1 cellular context compared by ENCODE assay signal in the genomic region with DNA sequence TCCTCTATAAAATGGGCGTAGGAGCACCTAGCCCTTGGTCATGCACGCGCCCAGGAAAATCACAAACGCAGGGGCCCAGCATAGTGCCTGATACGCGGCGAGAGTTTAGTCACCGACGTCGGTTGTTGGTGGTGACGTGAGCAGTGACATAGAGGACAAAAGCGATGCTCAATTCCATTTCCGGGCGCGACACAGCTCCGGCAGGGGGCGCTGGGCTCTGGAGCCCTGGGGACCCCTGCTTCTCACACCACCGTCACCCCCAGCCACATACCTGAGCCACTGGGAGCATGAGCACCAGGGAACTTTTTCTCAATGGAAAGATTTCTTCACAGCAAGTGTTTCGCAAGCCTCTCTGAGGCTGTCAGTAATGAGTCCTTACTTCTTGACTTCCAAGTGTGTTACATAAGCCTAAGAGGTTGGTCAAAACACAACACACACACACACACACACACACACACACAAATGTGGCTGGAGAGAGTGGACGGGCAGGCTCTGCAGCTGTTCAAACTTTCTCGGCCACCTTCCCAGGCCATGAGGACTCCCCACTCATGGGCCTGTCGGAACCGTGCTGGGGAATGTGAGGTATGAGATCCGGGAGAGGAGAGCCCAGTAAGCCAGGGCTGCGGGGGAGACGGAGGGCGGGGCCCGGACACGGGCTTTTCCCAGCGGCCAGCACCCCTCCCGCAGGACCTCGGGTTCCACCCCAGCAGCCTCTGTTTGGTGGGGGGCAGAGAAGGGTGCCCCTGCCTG.
TF ChIP-seq lines count a peak whose summit lies in the region.

No MANE protein-coding gene starts in this region.

TF ChIP-seq in K562, 482 proteins besides CTCF, POLR2A, EP300 and RAD21 (continued from another document and continues in another):
- TF ChIP-seq SIN3A (IDR thresholded peaks at IDR 0.05; ENCODE audit: borderline replicate concordance in 2 of 2, control insufficient read depth in 1 of 2, low read depth in 2 of 2, low read length in 2 of 2) = no peak
- peak; percentile 14 for TF ChIP-seq MYC (IDR thresholded peaks at IDR 0.05; ENCODE audit: low read depth, low read length)
- TF ChIP-seq MYC (CRISPR knock-in tag; IDR thresholded peaks at IDR 0.05; ENCODE audit: borderline replicate concordance, low read depth) = no peak
- no peak for TF ChIP-seq NFYB (IDR thresholded peaks at IDR 0.05; ENCODE audit: extremely low read depth, insufficient read length)
- TF ChIP-seq TBP (optimal IDR thresholded peaks at IDR 0.05; ENCODE audit: low read depth, low read length) = peak; percentile 34
- TF ChIP-seq U2AF1 (optimal IDR thresholded peaks at IDR 0.05; ENCODE audit: low read depth, low read length) = no peak
- no peak for TF ChIP-seq NFIX (CRISPR knock-in tag; IDR thresholded peaks at IDR 0.05; ENCODE audit: low read depth)
- 0 out of 2 replicates have a peak, but pooled peaks have one; percentile 20 for TF ChIP-seq NR2C2 (CRISPR knock-in tag; IDR thresholded peaks at IDR 0.05)
- no peak for TF ChIP-seq NR2C2 (tag; IDR thresholded peaks at IDR 0.05)
- TF ChIP-seq YY1 (IDR thresholded peaks at IDR 0.05; ENCODE audit: borderline replicate concordance in 1 of 3, control insufficient read depth in 1 of 3, extremely low read depth in 1 of 3, insufficient read depth in 3 of 3, insufficient read length in 1 of 3, insufficient replicate concordance in 2 of 3, low read depth in 1 of 3, low read length in 2 of 3) = peak in 2 of 3 experiments; percentile 61 to 70
- TF ChIP-seq, protein P1, sequence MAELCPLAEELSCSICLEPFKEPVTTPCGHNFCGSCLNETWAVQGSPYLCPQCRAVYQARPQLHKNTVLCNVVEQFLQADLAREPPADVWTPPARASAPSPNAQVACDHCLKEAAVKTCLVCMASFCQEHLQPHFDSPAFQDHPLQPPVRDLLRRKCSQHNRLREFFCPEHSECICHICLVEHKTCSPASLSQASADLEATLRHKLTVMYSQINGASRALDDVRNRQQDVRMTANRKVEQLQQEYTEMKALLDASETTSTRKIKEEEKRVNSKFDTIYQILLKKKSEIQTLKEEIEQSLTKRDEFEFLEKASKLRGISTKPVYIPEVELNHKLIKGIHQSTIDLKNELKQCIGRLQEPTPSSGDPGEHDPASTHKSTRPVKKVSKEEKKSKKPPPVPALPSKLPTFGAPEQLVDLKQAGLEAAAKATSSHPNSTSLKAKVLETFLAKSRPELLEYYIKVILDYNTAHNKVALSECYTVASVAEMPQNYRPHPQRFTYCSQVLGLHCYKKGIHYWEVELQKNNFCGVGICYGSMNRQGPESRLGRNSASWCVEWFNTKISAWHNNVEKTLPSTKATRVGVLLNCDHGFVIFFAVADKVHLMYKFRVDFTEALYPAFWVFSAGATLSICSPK (IDR thresholded peaks at IDR 0.05; ENCODE audit: borderline replicate concordance) = no peak
- TF ChIP-seq ZBTB7A (IDR thresholded peaks at IDR 0.05; ENCODE audit: borderline replicate concordance, control insufficient read depth, low read depth, low read length) = peak; percentile 98
- TF ChIP-seq, protein P2, sequence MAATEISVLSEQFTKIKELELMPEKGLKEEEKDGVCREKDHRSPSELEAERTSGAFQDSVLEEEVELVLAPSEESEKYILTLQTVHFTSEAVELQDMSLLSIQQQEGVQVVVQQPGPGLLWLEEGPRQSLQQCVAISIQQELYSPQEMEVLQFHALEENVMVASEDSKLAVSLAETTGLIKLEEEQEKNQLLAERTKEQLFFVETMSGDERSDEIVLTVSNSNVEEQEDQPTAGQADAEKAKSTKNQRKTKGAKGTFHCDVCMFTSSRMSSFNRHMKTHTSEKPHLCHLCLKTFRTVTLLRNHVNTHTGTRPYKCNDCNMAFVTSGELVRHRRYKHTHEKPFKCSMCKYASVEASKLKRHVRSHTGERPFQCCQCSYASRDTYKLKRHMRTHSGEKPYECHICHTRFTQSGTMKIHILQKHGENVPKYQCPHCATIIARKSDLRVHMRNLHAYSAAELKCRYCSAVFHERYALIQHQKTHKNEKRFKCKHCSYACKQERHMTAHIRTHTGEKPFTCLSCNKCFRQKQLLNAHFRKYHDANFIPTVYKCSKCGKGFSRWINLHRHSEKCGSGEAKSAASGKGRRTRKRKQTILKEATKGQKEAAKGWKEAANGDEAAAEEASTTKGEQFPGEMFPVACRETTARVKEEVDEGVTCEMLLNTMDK (IDR thresholded peaks at IDR 0.05; ENCODE audit: borderline replicate concordance, insufficient read depth, low read depth, low read length, poor library complexity, severe bottlenecking) = peak; percentile 94
- no peak for TF ChIP-seq E2F3 (CRISPR knock-in tag; IDR thresholded peaks at IDR 0.05)
- TF ChIP-seq, protein P3, sequence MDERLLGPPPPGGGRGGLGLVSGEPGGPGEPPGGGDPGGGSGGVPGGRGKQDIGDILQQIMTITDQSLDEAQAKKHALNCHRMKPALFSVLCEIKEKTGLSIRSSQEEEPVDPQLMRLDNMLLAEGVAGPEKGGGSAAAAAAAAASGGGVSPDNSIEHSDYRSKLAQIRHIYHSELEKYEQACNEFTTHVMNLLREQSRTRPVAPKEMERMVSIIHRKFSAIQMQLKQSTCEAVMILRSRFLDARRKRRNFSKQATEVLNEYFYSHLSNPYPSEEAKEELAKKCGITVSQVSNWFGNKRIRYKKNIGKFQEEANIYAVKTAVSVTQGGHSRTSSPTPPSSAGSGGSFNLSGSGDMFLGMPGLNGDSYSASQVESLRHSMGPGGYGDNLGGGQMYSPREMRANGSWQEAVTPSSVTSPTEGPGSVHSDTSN (CRISPR knock-in tag; IDR thresholded peaks at IDR 0.05; ENCODE audit: low read depth) = no peak
- TF ChIP-seq, protein P3 (tag; conservative IDR thresholded peaks at IDR 0.05; ENCODE audit: low read depth) = peak; percentile 51
- TF ChIP-seq SPI1 (IDR thresholded peaks at IDR 0.05; ENCODE audit: borderline replicate concordance, low read depth, low read length) = no peak
- TF ChIP-seq, protein P4, sequence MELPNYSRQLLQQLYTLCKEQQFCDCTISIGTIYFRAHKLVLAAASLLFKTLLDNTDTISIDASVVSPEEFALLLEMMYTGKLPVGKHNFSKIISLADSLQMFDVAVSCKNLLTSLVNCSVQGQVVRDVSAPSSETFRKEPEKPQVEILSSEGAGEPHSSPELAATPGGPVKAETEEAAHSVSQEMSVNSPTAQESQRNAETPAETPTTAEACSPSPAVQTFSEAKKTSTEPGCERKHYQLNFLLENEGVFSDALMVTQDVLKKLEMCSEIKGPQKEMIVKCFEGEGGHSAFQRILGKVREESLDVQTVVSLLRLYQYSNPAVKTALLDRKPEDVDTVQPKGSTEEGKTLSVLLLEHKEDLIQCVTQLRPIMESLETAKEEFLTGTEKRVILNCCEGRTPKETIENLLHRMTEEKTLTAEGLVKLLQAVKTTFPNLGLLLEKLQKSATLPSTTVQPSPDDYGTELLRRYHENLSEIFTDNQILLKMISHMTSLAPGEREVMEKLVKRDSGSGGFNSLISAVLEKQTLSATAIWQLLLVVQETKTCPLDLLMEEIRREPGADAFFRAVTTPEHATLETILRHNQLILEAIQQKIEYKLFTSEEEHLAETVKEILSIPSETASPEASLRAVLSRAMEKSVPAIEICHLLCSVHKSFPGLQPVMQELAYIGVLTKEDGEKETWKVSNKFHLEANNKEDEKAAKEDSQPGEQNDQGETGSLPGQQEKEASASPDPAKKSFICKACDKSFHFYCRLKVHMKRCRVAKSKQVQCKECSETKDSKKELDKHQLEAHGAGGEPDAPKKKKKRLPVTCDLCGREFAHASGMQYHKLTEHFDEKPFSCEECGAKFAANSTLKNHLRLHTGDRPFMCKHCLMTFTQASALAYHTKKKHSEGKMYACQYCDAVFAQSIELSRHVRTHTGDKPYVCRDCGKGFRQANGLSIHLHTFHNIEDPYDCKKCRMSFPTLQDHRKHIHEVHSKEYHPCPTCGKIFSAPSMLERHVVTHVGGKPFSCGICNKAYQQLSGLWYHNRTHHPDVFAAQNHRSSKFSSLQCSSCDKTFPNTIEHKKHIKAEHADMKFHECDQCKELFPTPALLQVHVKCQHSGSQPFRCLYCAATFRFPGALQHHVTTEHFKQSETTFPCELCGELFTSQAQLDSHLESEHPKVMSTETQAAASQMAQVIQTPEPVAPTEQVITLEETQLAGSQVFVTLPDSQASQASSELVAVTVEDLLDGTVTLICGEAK (IDR thresholded peaks at IDR 0.05) = peak; percentile 70
- TF ChIP-seq, protein P4 (CRISPR knock-in tag; IDR thresholded peaks at IDR 0.05) = no peak
- TF ChIP-seq POLR2AphosphoS5 (IDR thresholded peaks at IDR 0.05; ENCODE audit: control insufficient read depth, insufficient read depth, low read depth, low read length) = peak; percentile 47; the same call in 1 of the 2 replicates
- TF ChIP-seq KDM4B (IDR thresholded peaks at IDR 0.05; ENCODE audit: borderline replicate concordance in 2 of 2, low read depth in 1 of 2) = peak in 1 of 2 experiments; percentile 28; a peak in 1 of 4 replicates
- TF ChIP-seq, protein P5, sequence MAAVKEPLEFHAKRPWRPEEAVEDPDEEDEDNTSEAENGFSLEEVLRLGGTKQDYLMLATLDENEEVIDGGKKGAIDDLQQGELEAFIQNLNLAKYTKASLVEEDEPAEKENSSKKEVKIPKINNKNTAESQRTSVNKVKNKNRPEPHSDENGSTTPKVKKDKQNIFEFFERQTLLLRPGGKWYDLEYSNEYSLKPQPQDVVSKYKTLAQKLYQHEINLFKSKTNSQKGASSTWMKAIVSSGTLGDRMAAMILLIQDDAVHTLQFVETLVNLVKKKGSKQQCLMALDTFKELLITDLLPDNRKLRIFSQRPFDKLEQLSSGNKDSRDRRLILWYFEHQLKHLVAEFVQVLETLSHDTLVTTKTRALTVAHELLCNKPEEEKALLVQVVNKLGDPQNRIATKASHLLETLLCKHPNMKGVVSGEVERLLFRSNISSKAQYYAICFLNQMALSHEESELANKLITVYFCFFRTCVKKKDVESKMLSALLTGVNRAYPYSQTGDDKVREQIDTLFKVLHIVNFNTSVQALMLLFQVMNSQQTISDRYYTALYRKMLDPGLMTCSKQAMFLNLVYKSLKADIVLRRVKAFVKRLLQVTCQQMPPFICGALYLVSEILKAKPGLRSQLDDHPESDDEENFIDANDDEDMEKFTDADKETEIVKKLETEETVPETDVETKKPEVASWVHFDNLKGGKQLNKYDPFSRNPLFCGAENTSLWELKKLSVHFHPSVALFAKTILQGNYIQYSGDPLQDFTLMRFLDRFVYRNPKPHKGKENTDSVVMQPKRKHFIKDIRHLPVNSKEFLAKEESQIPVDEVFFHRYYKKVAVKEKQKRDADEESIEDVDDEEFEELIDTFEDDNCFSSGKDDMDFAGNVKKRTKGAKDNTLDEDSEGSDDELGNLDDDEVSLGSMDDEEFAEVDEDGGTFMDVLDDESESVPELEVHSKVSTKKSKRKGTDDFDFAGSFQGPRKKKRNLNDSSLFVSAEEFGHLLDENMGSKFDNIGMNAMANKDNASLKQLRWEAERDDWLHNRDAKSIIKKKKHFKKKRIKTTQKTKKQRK (IDR thresholded peaks at IDR 0.05; ENCODE audit: borderline replicate concordance, low read depth, low read length) = no peak
- TF ChIP-seq, protein P6, sequence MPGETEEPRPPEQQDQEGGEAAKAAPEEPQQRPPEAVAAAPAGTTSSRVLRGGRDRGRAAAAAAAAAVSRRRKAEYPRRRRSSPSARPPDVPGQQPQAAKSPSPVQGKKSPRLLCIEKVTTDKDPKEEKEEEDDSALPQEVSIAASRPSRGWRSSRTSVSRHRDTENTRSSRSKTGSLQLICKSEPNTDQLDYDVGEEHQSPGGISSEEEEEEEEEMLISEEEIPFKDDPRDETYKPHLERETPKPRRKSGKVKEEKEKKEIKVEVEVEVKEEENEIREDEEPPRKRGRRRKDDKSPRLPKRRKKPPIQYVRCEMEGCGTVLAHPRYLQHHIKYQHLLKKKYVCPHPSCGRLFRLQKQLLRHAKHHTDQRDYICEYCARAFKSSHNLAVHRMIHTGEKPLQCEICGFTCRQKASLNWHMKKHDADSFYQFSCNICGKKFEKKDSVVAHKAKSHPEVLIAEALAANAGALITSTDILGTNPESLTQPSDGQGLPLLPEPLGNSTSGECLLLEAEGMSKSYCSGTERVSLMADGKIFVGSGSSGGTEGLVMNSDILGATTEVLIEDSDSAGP (CRISPR knock-in tag; IDR thresholded peaks at IDR 0.05) = no peak
- TF ChIP-seq, protein P7, sequence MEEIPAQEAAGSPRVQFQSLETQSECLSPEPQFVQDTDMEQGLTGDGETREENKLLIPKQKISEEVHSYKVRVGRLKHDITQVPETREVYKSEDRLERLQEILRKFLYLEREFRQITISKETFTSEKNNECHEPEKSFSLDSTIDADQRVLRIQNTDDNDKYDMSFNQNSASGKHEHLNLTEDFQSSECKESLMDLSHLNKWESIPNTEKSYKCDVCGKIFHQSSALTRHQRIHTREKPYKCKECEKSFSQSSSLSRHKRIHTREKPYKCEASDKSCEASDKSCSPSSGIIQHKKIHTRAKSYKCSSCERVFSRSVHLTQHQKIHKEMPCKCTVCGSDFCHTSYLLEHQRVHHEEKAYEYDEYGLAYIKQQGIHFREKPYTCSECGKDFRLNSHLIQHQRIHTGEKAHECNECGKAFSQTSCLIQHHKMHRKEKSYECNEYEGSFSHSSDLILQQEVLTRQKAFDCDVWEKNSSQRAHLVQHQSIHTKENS (CRISPR knock-in tag; IDR thresholded peaks at IDR 0.05) = no peak
- no peak for TF ChIP-seq ZNF445 (CRISPR knock-in tag; IDR thresholded peaks at IDR 0.05; ENCODE audit: low read depth)
- TF ChIP-seq TEAD2 (tag; IDR thresholded peaks at IDR 0.05) = 0 out of 2 replicates have a peak, but pooled peaks have one; percentile 29
